In the genomic region with DNA sequence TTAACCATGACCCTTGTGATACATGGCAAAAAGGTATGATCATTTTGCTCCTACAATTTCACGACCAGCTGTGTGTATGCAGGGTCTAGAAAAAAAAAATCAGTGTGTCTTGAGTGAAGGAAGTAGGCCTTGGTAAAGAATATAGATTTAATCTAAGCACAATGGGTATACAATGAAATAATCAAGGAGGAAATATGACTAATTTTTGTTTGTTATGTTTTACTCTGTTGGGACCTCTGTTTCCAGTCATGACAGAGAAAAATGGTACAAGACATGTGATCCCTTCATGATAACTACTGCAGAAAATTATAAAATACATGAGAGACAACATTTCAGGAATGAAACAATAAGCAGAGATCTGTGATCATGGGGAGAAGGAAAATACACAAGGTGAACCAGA, we compare ENCODE assay signal across 24 cellular contexts.
"Had no signal": no experiment of that assay in that cellular context is flagged by ENCODE, and none has a peak within 500 bp of the region (broad histone marks: within the 10 kb centered on the region; RNA-seq: fewer than 3 reads in every experiment).

No MANE protein-coding gene starts in this region.

- H3K4me3 ChIP-seq: K562, SJCRH30 had no signal

- H3K27me3 Mint-ChIP-seq: IgD-negative memory B cell had no signal

- DNase-seq: Kasumi-1, MM.1S, NCI-H1092 treated with DMSO at 0.1 percent for 48 hours, NCI-H1436, NCI-H187, NCI-H2029, NCI-H2081 treated with DMSO at 0.1 percent for 48 hours, NCI-H2171, NCI-H226, NCI-H446, NCI-H510A, NCI-H524 treated with DMSO at 0.1 percent for 48 hours, NCI-H69, NCI-H774, PC-3, SHP77 treated with DMSO at 0.1 percent for 48 hours, SJCRH30 had no signal

- H3K4me1 ChIP-seq: SJCRH30 had no signal

- H3K27me3 ChIP-seq: SJCRH30 had no signal

- ATAC-seq: K562, Panc1, PC-3, SK-N-SH treated with all-trans-retinoic acid at 6 μM for 48 hours had no signal

- H3K36me3 ChIP-seq: SJCRH30 had no signal

- H3K4me3 Mint-ChIP-seq: IgD-negative memory B cell had no signal

- H3K9me3 ChIP-seq: SJCRH30 had no signal

- H3K36me3 Mint-ChIP-seq: IgD-negative memory B cell had no signal

- H3K27ac Mint-ChIP-seq: IgD-negative memory B cell had no signal

- H3K27ac ChIP-seq: HL-60, KMS-11, RWPE1, SJCRH30 had no signal

- H3K4me1 Mint-ChIP-seq: IgD-negative memory B cell had no signal
